28 cellular contexts compared by ENCODE assay signal in the genomic region with DNA sequence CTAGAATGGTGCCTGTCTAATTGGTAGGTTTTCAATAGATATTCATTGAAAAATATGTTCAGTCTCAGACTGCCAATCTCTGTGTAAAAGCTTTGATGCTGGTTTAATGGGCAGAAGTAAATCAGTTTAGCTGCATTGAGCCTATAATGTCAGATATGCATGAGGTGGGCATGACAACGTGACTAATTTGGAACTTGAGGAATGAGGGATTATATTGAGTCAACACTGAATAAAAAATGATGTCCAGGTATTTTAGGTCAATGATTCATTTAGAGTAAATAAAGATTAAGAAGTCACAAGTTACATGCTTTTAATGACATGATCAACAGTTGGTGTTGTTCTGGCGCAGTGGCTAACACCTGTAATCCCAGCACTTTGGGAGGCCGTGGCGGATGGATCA. TPM values are rescaled to one million over a fixed set of nuclear protein-coding genes. Genes with fewer than 3 reads are reported as not detected.
DNase-seq lines count a peak whose midpoint lies in the region; ATAC-seq, FAIRE-seq and TF ChIP-seq lines count a peak whose summit lies in the region.
"Had no signal": no experiment of that assay in that cellular context is flagged by ENCODE, and none has a peak within 500 bp of the region (broad histone marks: within the 10 kb centered on the region; RNA-seq: fewer than 3 reads in every experiment).

No MANE protein-coding gene starts in this region.

- no peak for TF ChIP-seq CTCF in NB4 (IDR thresholded peaks at IDR 0.05; ENCODE audit: low read depth, low read length)
- TF ChIP-seq CTCF in GM12878 (IDR thresholded peaks at IDR 0.05 in 2 of 3, conservative IDR thresholded peaks at IDR 0.05 in 1 of 3; ENCODE audit: control insufficient read depth in 2 of 3, extremely low read depth in 1 of 3, insufficient read depth in 1 of 3, low read depth in 3 of 3, low read length in 3 of 3), result no peak
- no peak for TF ChIP-seq CTCF in type B pancreatic cell (conservative IDR thresholded peaks at IDR 0.05)

- TF ChIP-seq RAD21 in GM12878 (IDR thresholded peaks at IDR 0.05; ENCODE audit: insufficient read depth, low read depth, low read length), result no peak

- POLR2A ChIA-PET in GM12878 (lab: Charles Lee), result interaction anchor here (0.7 kb wide), 1 partner anchor 50 kb away, joined by 4 read pairs; no protein-coding TSS in a partner anchor

- SMC1A ChIA-PET in GM12878 (lab: Charles Lee; ENCODE audit: uncharacterized antibody, unreplicated experiment), result no interaction called here

- peaks cover 23% of the 10 kb centered on the region for H3K36me3 Mint-ChIP-seq in activated naive CD8-positive, alpha-beta T cell
- peaks cover 37% of the 10 kb centered on the region for H3K36me3 Mint-ChIP-seq in activated naive CD8-positive, alpha-beta T cell treated with anti-CD3 and anti-CD28 coated beads for 36 hours
- peaks cover 21% of the 10 kb centered on the region for H3K36me3 Mint-ChIP-seq in type B pancreatic cell

- H4K20me1 ChIP-seq in GM12878 (ENCODE audit: control insufficient read depth, insufficient read depth), result no peaks in the 10 kb centered on the region; the same call in 1 of the 2 replicates

- no peaks in the 10 kb centered on the region for H3K27me3 ChIP-seq in GM12878 (replicated peaks in 1 of 2; ENCODE audit: control insufficient read depth in 2 of 2, insufficient read depth in 2 of 2, low read length in 1 of 2)
- H3K27me3 ChIP-seq: cardiac muscle cell, colonic mucosa, ovary had no signal

- H3K36me3 ChIP-seq in GM12878 (ENCODE audit: control insufficient read depth in 2 of 2, insufficient read depth in 2 of 2, low read length in 1 of 2), result peaks cover 0 to 5% of the 10 kb centered on the region in 2 experiments; a peak in 1 of 4 replicates
- H3K36me3 ChIP-seq: colonic mucosa, ovary had no signal

- no peaks in the 10 kb centered on the region for H3K9me3 Mint-ChIP-seq in activated naive CD8-positive, alpha-beta T cell (ENCODE audit: low read depth)
- H3K9me3 Mint-ChIP-seq in activated naive CD8-positive, alpha-beta T cell treated with anti-CD3 and anti-CD28 coated beads for 36 hours, result no peaks in the 10 kb centered on the region
- H3K9me3 Mint-ChIP-seq in type B pancreatic cell, result no peaks in the 10 kb centered on the region
- H3K9me3 Mint-ChIP-seq: CD8-positive, alpha-beta T cell; immature natural killer cell; nephron progenitor cell; T-helper 1 cell treated with Interleukin-12 subunit alpha and Interleukin-12 subunit beta and Interleukin-4 antibody, amounts not matched to agents 30 μg/mL and 1 μg/mL, for 36 hours had no signal

- no peaks in the 10 kb centered on the region for H3K27me3 Mint-ChIP-seq in activated naive CD8-positive, alpha-beta T cell
- H3K27me3 Mint-ChIP-seq in activated naive CD8-positive, alpha-beta T cell treated with anti-CD3 and anti-CD28 coated beads for 36 hours, result no peaks in the 10 kb centered on the region
- H3K27me3 Mint-ChIP-seq in type B pancreatic cell, result no peaks in the 10 kb centered on the region

- peaks cover 52% of the 10 kb centered on the region for H3K4me1 Mint-ChIP-seq in activated naive CD8-positive, alpha-beta T cell (ENCODE audit: low read depth)
- peaks cover 44% of the 10 kb centered on the region for H3K4me1 Mint-ChIP-seq in activated naive CD8-positive, alpha-beta T cell treated with anti-CD3 and anti-CD28 coated beads for 36 hours
- peaks cover 37% of the 10 kb centered on the region for H3K4me1 Mint-ChIP-seq in type B pancreatic cell (ENCODE audit: unreplicated experiment)

- H3K4me3 Mint-ChIP-seq in activated naive CD8-positive, alpha-beta T cell, result peak overlapping the region; percentile 99
- no peak overlapping the region for H3K4me3 Mint-ChIP-seq in activated naive CD8-positive, alpha-beta T cell treated with anti-CD3 and anti-CD28 coated beads for 36 hours
- H3K4me3 Mint-ChIP-seq in type B pancreatic cell, result peak overlapping the region; percentile 58
- H3K4me3 Mint-ChIP-seq: CD8-positive, alpha-beta T cell; immature natural killer cell; nephron progenitor cell; T-helper 1 cell treated with Interleukin-12 subunit alpha and Interleukin-12 subunit beta and Interleukin-4 antibody, amounts not matched to agents 30 μg/mL and 1 μg/mL, for 36 hours had no signal

- in situ Hi-C loops in GM12878 (cut with MboI), result no loop called here

- no peak overlapping the region for H3K27ac ChIP-seq in GM12878 (ENCODE audit: control insufficient read depth, insufficient read depth)
- H3K27ac ChIP-seq: cardiac muscle cell, colonic mucosa, KMS-11, ovary, skin epidermis had no signal

- CTCF ChIA-PET in GM12878 (lab: Yijun Ruan, JAX), result interaction anchor here (1.4 kb wide), 1 partner anchor 10 kb away, joined by 4 read pairs; no protein-coding TSS in a partner anchor

- H2AFZ ChIP-seq in GM12878 (ENCODE audit: control insufficient read depth, low read depth, low read length), result no peak overlapping the region

- TF ChIP-seq EP300 in GM12878 (IDR thresholded peaks at IDR 0.05; ENCODE audit: borderline replicate concordance in 1 of 2, control insufficient read depth in 1 of 2, low read depth in 2 of 2, low read length in 2 of 2), result no peak

- RAD21 ChIA-PET in GM12878 (lab: Charles Lee; ENCODE audit: unreplicated experiment), result no interaction called here

- FAIRE-seq in GM12878 (lab: Jason Lieb, UNC), result no peak
- FAIRE-seq: H1, TTC549 had no signal

- ATAC-seq in GM12878 (no peak), GM21515 (IDR thresholded peaks at IDR 0.05; ENCODE audit: unreplicated experiment) (no peak), HG02981 (IDR thresholded peaks at IDR 0.05; ENCODE audit: unreplicated experiment) (no peak), HG03196 (IDR thresholded peaks at IDR 0.05; ENCODE audit: unreplicated experiment) (no peak)
- ATAC-seq: CD8-positive, alpha-beta T cell; left colon; mucosa of descending colon; SK-N-SH treated with all-trans-retinoic acid at 6 μM for 48 hours had no signal

- intact Hi-C loops in GM12878 (cut with micrococcal nuclease; ENCODE audit: unreplicated experiment), result no loop called here

- H3K9ac ChIP-seq in GM12878 (ENCODE audit: control insufficient read depth, insufficient read depth, low read length), result no peak overlapping the region
- H3K9ac ChIP-seq: KMS-11 had no signal

- H3K27ac Mint-ChIP-seq in activated naive CD8-positive, alpha-beta T cell, result no peak overlapping the region
- no peak overlapping the region for H3K27ac Mint-ChIP-seq in activated naive CD8-positive, alpha-beta T cell treated with anti-CD3 and anti-CD28 coated beads for 36 hours
- H3K27ac Mint-ChIP-seq in type B pancreatic cell, result no peak overlapping the region
- H3K27ac Mint-ChIP-seq: CD8-positive, alpha-beta T cell; nephron progenitor cell; T-helper 1 cell treated with Interleukin-12 subunit alpha and Interleukin-12 subunit beta and Interleukin-4 antibody, amounts not matched to agents 30 μg/mL and 1 μg/mL, for 36 hours had no signal

- H3K9me3 ChIP-seq in GM12878 (replicated peaks; ENCODE audit: control insufficient read depth, insufficient read depth, low read length), result no peaks in the 10 kb centered on the region
- H3K9me3 ChIP-seq: colonic mucosa, mucosa of descending colon, ovary had no signal

- H3K4me2 ChIP-seq in GM12878 (ENCODE audit: control insufficient read depth, insufficient read depth), result peak overlapping the region; percentile 73
- H3K4me2 ChIP-seq: KMS-11 had no signal

- TF ChIP-seq POLR2A in NB4 (IDR thresholded peaks at IDR 0.05; ENCODE audit: extremely low read depth, insufficient read length) (no peak), GM12878 (IDR thresholded peaks at IDR 0.05; ENCODE audit: low read depth, low read length) (no peak)

- no peak for DNase-seq in activated naive CD8-positive, alpha-beta T cell treated with anti-CD3 and anti-CD28 coated beads for 36 hours
- DNase-seq in NB4 (ENCODE audit: low read depth), result no peak
- no peak for DNase-seq in GM12878 (ENCODE audit: low read depth, low spot score)
- no peak for DNase-seq in type B pancreatic cell (ENCODE audit: extremely low spot score, unreplicated experiment)
- DNase-seq: activated CD4-positive, alpha-beta T cell treated with anti-CD3 and anti-CD28 coated beads, Interleukin-2, amount 50 U/mL, for 4 hours; activated naive CD4-positive, alpha-beta T cell treated with Interleukin-2 at 50 U/mL for 16 hours; CD8-positive, alpha-beta T cell; colonic mucosa; effector CD4-positive, alpha-beta T cell; immature natural killer cell; left colon; mucosa of descending colon; NCI-H146; NCI-H748 treated with DMSO at 0.1 percent for 48 hours; nephron progenitor cell; ovary; stimulated activated naive CD4-positive, alpha-beta T cell had no signal

- H3K4me1 ChIP-seq in GM12878 (ENCODE audit: control insufficient read depth, insufficient read depth, low read length), result 0 out of 2 replicates have a peak, but pooled peaks cover 2% of the 10 kb centered on the region

- H3K79me2 ChIP-seq in GM12878 (ENCODE audit: control insufficient read depth, insufficient read depth, low read length), result peaks cover 52% of the 10 kb centered on the region

- WGBS in GM12878 (ENCODE audit: insufficient coverage, insufficient replicate concordance, low lambda C conversion rate, missing lambda C conversion rate), result 96% methylated on average over 4 of the region's 4 CpGs

- no TSS peak for BruUV-seq in GM12878 (replicated peaks; lab: Mats Ljungman, UMichigan)

- peak overlapping the region; percentile 94 for H3K4me3 ChIP-seq in NB4 (ENCODE audit: low read depth, low read length)
- H3K4me3 ChIP-seq in GM12878, result 0 out of 2 replicates have a peak overlapping the region, but pooled peaks have one; percentile 84
- H3K4me3 ChIP-seq: cardiac muscle cell, colonic mucosa, mucosa of descending colon, ovary, skin epidermis had no signal

RNA-seq across cellular contexts. Expression of gene WDR3, which starts 3.0 kb away (rescaled TPM):
- 10 to 100 TPM; 86.4 to 91.5 TPM for total RNA-seq in activated naive CD8-positive, alpha-beta T cell treated with anti-CD3 and anti-CD28 coated beads for 36 hours
- 39.9 and 46.4 TPM in 2 replicates for total RNA-seq in GM12878 (2013; cell fraction: nucleolus; rRNA removed)
- total RNA-seq in GM12878 (2014; rRNA removed) (24.0 and 30.2 TPM in 2 replicates), GM12878 (2014; rRNA removed; fragmentation: Illumina TruSeq; extraction: Trizol) (42.6 and 44.2 TPM in 2 replicates), GM12878 (2021) (39.6 and 41.6 TPM in 2 replicates), type B pancreatic cell (ENCODE audit: low replicate concordance) (29.6 and 36.9 TPM in 2 replicates)
- polyA plus RNA-seq in GM12878 (2011; ENCODE audit: low read depth), result 11.2 TPM
- polyA plus RNA-seq in GM12878 (2011; rRNA removed) (54.3 and 62.5 TPM in 2 replicates), GM12878 (2014; fragmentation: Illumina TruSeq; extraction: Trizol) (59.6 and 62.8 TPM in 2 replicates), GM12878 (2014; fragmentation: Nextera tagmentation; extraction: Ambion mirVana) (10 to 100 TPM; 26.1 to 38.9 TPM), GM12878 (2014; rRNA removed) (25.9 and 33.0 TPM in 2 replicates), GM12878 (2016; fragmentation: Nextera tagmentation; extraction: Ambion mirVana) (10 to 100 TPM; 59.9 to 66.5 TPM)
- 19.5 and 28.0 TPM in 2 replicates for polyA plus RNA-seq in GM12878 (2011; cell fraction: cytosol; rRNA removed)
- polyA plus RNA-seq in GM12878 (2011; cell fraction: nucleus; rRNA removed), result 24.5 and 30.4 TPM in 2 replicates
- 13.4 and 18.4 TPM in 2 replicates for polyA plus RNA-seq in GM12878 (2012)
- 61.9 and 141 TPM in 2 replicates for polyA minus RNA-seq in GM12878 (2011; rRNA and poly(A)+ RNA removed)
- polyA minus RNA-seq in GM12878 (2011; cell fraction: cytosol; rRNA and poly(A)+ RNA removed), result 11.0 and 23.4 TPM in 2 replicates
- polyA minus RNA-seq in GM12878 (2011; cell fraction: nucleus; rRNA and poly(A)+ RNA removed), result 14.9 and 21.1 TPM in 2 replicates

RNA-seq across cellular contexts. Expression of gene GDAP2, which starts 3.2 kb away (rescaled TPM):
- 10 to 100 TPM; 21.3 to 25.6 TPM for total RNA-seq in activated naive CD8-positive, alpha-beta T cell treated with anti-CD3 and anti-CD28 coated beads for 36 hours
- 58.1 and 65.3 TPM in 2 replicates for total RNA-seq in GM12878 (2013; cell fraction: nucleolus; rRNA removed)
- total RNA-seq in GM12878 (2014; rRNA removed) (10.8 and 13.2 TPM in 2 replicates), GM12878 (2014; rRNA removed; fragmentation: Illumina TruSeq; extraction: Trizol) (12.0 and 12.9 TPM in 2 replicates), GM12878 (2021) (14.1 and 14.8 TPM in 2 replicates), type B pancreatic cell (ENCODE audit: low replicate concordance) (20.4 and 25.9 TPM in 2 replicates)
- polyA plus RNA-seq in GM12878 (2011; ENCODE audit: low read depth), result 3.7 TPM
- polyA plus RNA-seq in GM12878 (2011; rRNA removed) (19.2 and 26.8 TPM in 2 replicates), GM12878 (2014; fragmentation: Illumina TruSeq; extraction: Trizol) (8.6 and 13.0 TPM in 2 replicates), GM12878 (2014; fragmentation: Nextera tagmentation; extraction: Ambion mirVana) (1 to 10 TPM; 2.6 to 4.0 TPM), GM12878 (2014; rRNA removed) (2.9 and 6.4 TPM in 2 replicates), GM12878 (2016; fragmentation: Nextera tagmentation; extraction: Ambion mirVana) (10 to 100 TPM; 15.9 to 18.3 TPM)
- 6.0 and 7.7 TPM in 2 replicates for polyA plus RNA-seq in GM12878 (2011; cell fraction: cytosol; rRNA removed)
- 9.5 and 11.4 TPM in 2 replicates for polyA plus RNA-seq in GM12878 (2011; cell fraction: nucleus; rRNA removed)
- polyA plus RNA-seq in GM12878 (2012), result 3.4 and 4.0 TPM in 2 replicates
- 25.3 and 28.9 TPM in 2 replicates for polyA minus RNA-seq in GM12878 (2011; rRNA and poly(A)+ RNA removed)
- polyA minus RNA-seq in GM12878 (2011; cell fraction: cytosol; rRNA and poly(A)+ RNA removed), result 7.2 and 7.7 TPM in 2 replicates
- polyA minus RNA-seq in GM12878 (2011; cell fraction: nucleus; rRNA and poly(A)+ RNA removed), result 21.3 and 29.6 TPM in 2 replicates
